In genomic region chr11:2772544-2773031, GRCh38 we compare ENCODE assay signal across 11 cellular contexts.
DNase-seq lines count a peak whose midpoint lies in the region; ATAC-seq and TF ChIP-seq lines count a peak whose summit lies in the region.
"Had no signal": no experiment of that assay in that cellular context is flagged by ENCODE, and none has a peak within 500 bp of the region (broad histone marks: within the 10 kb centered on the region; RNA-seq: fewer than 3 reads in every experiment).

No MANE protein-coding gene starts in this region.

- TF ChIP-seq CTCF in CD14-positive monocyte (IDR thresholded peaks at IDR 0.05) (no peak), nephron progenitor cell (IDR thresholded peaks at IDR 0.05) (no peak)

- intact Hi-C loops in CD14-positive monocyte (cut with micrococcal nuclease) = no loop called here

- H3K36me3 Mint-ChIP-seq in CD14-positive monocyte (peaks cover 59 to 67% of the 10 kb centered on the region in 2 donors), nephron progenitor cell (ENCODE audit: low read depth) (no peaks in the 10 kb centered on the region)
- peaks cover 5% of the 10 kb centered on the region for H3K36me3 Mint-ChIP-seq in activated T-cell treated with anti-CD3 and anti-CD28 coated beads, Interleukin-2, amount 50 U/mL, for 4 hours (ENCODE audit: insufficient read depth)

- peaks cover 0 to 3% (median 0%) of the 10 kb centered on the region in 7 donors for H3K9me3 Mint-ChIP-seq in CD14-positive monocyte
- no peaks in the 10 kb centered on the region for H3K9me3 Mint-ChIP-seq in activated T-cell treated with anti-CD3 and anti-CD28 coated beads, Interleukin-2, amount 50 U/mL, for 4 hours
- peaks cover under 1% of the 10 kb centered on the region for H3K9me3 Mint-ChIP-seq in nephron progenitor cell

- ATAC-seq in activated T-cell treated with anti-CD3 and anti-CD28 coated beads, Interleukin-2, amount 50 U/mL, for 4 hours = peak; percentile 43 to 70
- ATAC-seq: body of pancreas, left ventricle myocardium superior had no signal

- no peak overlapping the region for H3K27ac Mint-ChIP-seq in CD14-positive monocyte
- H3K27ac Mint-ChIP-seq in nephron progenitor cell = no peak overlapping the region

- peak; percentile 44 for DNase-seq in CD14-positive monocyte (ENCODE audit: low spot score)
- peak; percentile 65 for DNase-seq in HT1080 (ENCODE audit: low read depth)
- peak; percentile 3 for DNase-seq in activated T-cell treated with anti-CD3 and anti-CD28 coated beads, Interleukin-2, amount 50 U/mL, for 4 hours
- peak; percentile 51 for DNase-seq in kidney glomerular epithelial cell (lab: John Stamatoyannopoulos, UW)
- DNase-seq in cerebellum (ENCODE audit: low spot score) = no peak
- no peak for DNase-seq in DMS 273 treated with DMSO at 0.1 percent for 48 hours (lab: John Stamatoyannopoulos, UW)
- no peak for DNase-seq in nephron progenitor cell
- no peak for DNase-seq in middle frontal gyrus (ENCODE audit: extremely low spot score, low spot score)
- DNase-seq: GF-D8, left ventricle myocardium superior had no signal

- H3K4me3 Mint-ChIP-seq in CD14-positive monocyte = no peak overlapping the region
- no peak overlapping the region for H3K4me3 Mint-ChIP-seq in activated T-cell treated with anti-CD3 and anti-CD28 coated beads, Interleukin-2, amount 50 U/mL, for 4 hours
- H3K4me3 Mint-ChIP-seq in nephron progenitor cell = no peak overlapping the region

- H3K27me3 Mint-ChIP-seq in CD14-positive monocyte (ENCODE audit: low read depth in 3 of 3) (peaks cover 0 to 8% (median 5%) of the 10 kb centered on the region in 3 donors), nephron progenitor cell (ENCODE audit: low read depth, poor library complexity) (peaks cover 15% of the 10 kb centered on the region)
- H3K27me3 Mint-ChIP-seq in activated T-cell treated with anti-CD3 and anti-CD28 coated beads, Interleukin-2, amount 50 U/mL, for 4 hours (ENCODE audit: low read depth) = no peaks in the 10 kb centered on the region

- H3K4me1 Mint-ChIP-seq in CD14-positive monocyte = peaks cover 2% of the 10 kb centered on the region
- H3K4me1 Mint-ChIP-seq in activated T-cell treated with anti-CD3 and anti-CD28 coated beads, Interleukin-2, amount 50 U/mL, for 4 hours (ENCODE audit: low read depth) = peaks cover 15% of the 10 kb centered on the region
- H3K4me1 Mint-ChIP-seq in nephron progenitor cell = peaks cover 27% of the 10 kb centered on the region

Comparison
In these comparisons a context has a peak if more than half of its experiments do, and no peak if none do; other contexts are left out.
1. DNase-seq: peak in CD14-positive monocyte (single experiment), HT1080 (single experiment), activated T-cell treated with anti-CD3 and anti-CD28 coated beads, Interleukin-2, amount 50 U/mL, for 4 hours (single experiment) and kidney glomerular epithelial cell (single experiment); none in cerebellum (single experiment), DMS 273 treated with DMSO at 0.1 percent for 48 hours (single experiment), nephron progenitor cell (single experiment) and middle frontal gyrus (single experiment).